Comparison of ENCODE assay signal across 14 cellular contexts in genomic region chr7:51142741-51143390, GRCh38.
"Had no signal": no experiment of that assay in that cellular context is flagged by ENCODE, and none has a peak within 500 bp of the region (broad histone marks: within the 10 kb centered on the region; RNA-seq: fewer than 3 reads in every experiment).

No MANE protein-coding gene starts in this region.

- H3K4me3 ChIP-seq: right atrium auricular region, suprapubic skin, upper lobe of right lung had no signal

- H3K36me3 ChIP-seq: right atrium auricular region, suprapubic skin, upper lobe of right lung had no signal

- H3K9me3 ChIP-seq: suprapubic skin had no signal

- DNase-seq: activated CD4-positive, alpha-beta T cell treated with anti-CD3 and anti-CD28 coated beads, Interleukin-2, amount 10 ng/mL, durations not matched to agents 24 days and 14 days; activated CD4-positive, CD25-positive, alpha-beta regulatory T cell; activated naive CD8-positive, alpha-beta T cell treated with anti-CD3 and anti-CD28 coated beads for 36 hours; cortex of kidney; effector memory CD4-positive, alpha-beta T cell; immature natural killer cell; left colon; occipital lobe; small intestine; stimulated activated naive CD8-positive, alpha-beta T cell treated with anti-CD3 and anti-CD28 coated beads, Interleukin-15, Interleukin-2, amounts not matched to agents 100 U/mL and 50 U/mL, for 24 hours; T-helper 2 cell; upper lobe of right lung had no signal

- ATAC-seq: left colon; stimulated activated naive CD8-positive, alpha-beta T cell treated with anti-CD3 and anti-CD28 coated beads, Interleukin-15, Interleukin-2, amounts not matched to agents 100 U/mL and 50 U/mL, for 24 hours; upper lobe of right lung had no signal

- H3K27me3 ChIP-seq: right atrium auricular region, suprapubic skin, upper lobe of right lung had no signal

- H3K27ac ChIP-seq: right atrium auricular region, suprapubic skin, upper lobe of right lung had no signal
